ENCODE assay signal across 20 cellular contexts in genomic region chrX:105706041-105706440, GRCh38.
DNase-seq lines count a peak whose midpoint lies in the region; ATAC-seq, FAIRE-seq and TF ChIP-seq lines count a peak whose summit lies in the region.
"Had no signal": no experiment of that assay in that cellular context is flagged by ENCODE, and none has a peak within 500 bp of the region (broad histone marks: within the 10 kb centered on the region; RNA-seq: fewer than 3 reads in every experiment).

No MANE protein-coding gene starts in this region.

- no peaks in the 10 kb centered on the region for H3K79me2 ChIP-seq in HepG2 (ENCODE audit: insufficient read depth, low read length)

- no peak overlapping the region for H3K14ac ChIP-seq in mesenchymal stem cell (ENCODE audit: low read length in 2 of 2)

- WGBS in HepG2 (ENCODE audit: low lambda C conversion rate) = 11% methylated on average over 1 of the region's 1 CpG
- WGBS in right lobe of liver (ENCODE audit: insufficient coverage, low coverage, low lambda C conversion rate, missing lambda C conversion rate) = 79% methylated on average over 1 of the region's 1 CpG
- WGBS in mesenchymal stem cell = no CpG with 5 or more reads among the region's 1 CpG

- no peak overlapping the region for H3K23ac ChIP-seq in mesenchymal stem cell (ENCODE audit: low read length in 2 of 2)

- no peak overlapping the region for H3K18ac ChIP-seq in mesenchymal stem cell (ENCODE audit: low read depth in 1 of 2, low read length in 2 of 2)

- H3K27ac ChIP-seq in HepG2 (ENCODE audit: extremely low read length, insufficient read depth, low read length) (no peak overlapping the region), right lobe of liver (no peak overlapping the region), mesenchymal stem cell (ENCODE audit: low read length, poor library complexity, severe bottlenecking) (no peak overlapping the region)
- H3K27ac ChIP-seq: BLaER1, GM23248, KMS-11 had no signal

- H3K4me2 ChIP-seq in HepG2 (ENCODE audit: low read depth, low read length) = no peak overlapping the region
- no peak overlapping the region for H3K4me2 ChIP-seq in mesenchymal stem cell (ENCODE audit: low read length, poor library complexity, severe bottlenecking)
- H3K4me2 ChIP-seq: BLaER1, KMS-11 had no signal

- TF ChIP-seq EP300 in HepG2 (IDR thresholded peaks at IDR 0.05; ENCODE audit: low read depth in 2 of 2, low read length in 2 of 2) (no peak), HepG2 (CRISPR knock-in tag; IDR thresholded peaks at IDR 0.05; ENCODE audit: borderline replicate concordance) (no peak)

- in situ Hi-C loops in HepG2 (cut with HindIII; ENCODE audit: extremely low pct_ligation_motif_present, low pct_unique_long_range_greater_than_20kb) = no loop called here

- TF ChIP-seq RAD21 in HepG2 (CRISPR knock-in tag; IDR thresholded peaks at IDR 0.05) = no peak

- H3K36me3 ChIP-seq in HepG2 (replicated peaks in 1 of 2; ENCODE audit: control insufficient read depth in 1 of 2, insufficient read depth in 2 of 2, low read length in 2 of 2) (no peaks in the 10 kb centered on the region), right lobe of liver (no peaks in the 10 kb centered on the region), mesenchymal stem cell (ENCODE audit: control insufficient read depth in 1 of 2, insufficient read depth in 2 of 2, low read depth in 1 of 2, low read length in 2 of 2) (no peaks in the 10 kb centered on the region), H7 (replicated peaks; ENCODE audit: control insufficient read depth, insufficient read depth, low read length) (no peaks in the 10 kb centered on the region)
- H3K36me3 ChIP-seq: BLaER1, MG63 had no signal

- H3K79me1 ChIP-seq in mesenchymal stem cell (replicated peaks; ENCODE audit: low read length, poor library complexity, severe bottlenecking) = no peaks in the 10 kb centered on the region

- no peak overlapping the region for H4K8ac ChIP-seq in mesenchymal stem cell (ENCODE audit: low read length)

- ATAC-seq in HepG2 (no peak), right lobe of liver (no peak), GM21423 (IDR thresholded peaks at IDR 0.05; ENCODE audit: unreplicated experiment) (no peak)
- ATAC-seq: CD8-positive, alpha-beta T cell; GM12878 had no signal

- no peak overlapping the region for H2BK15ac ChIP-seq in mesenchymal stem cell (ENCODE audit: low read depth, poor library complexity, severe bottlenecking)

- POLR2A ChIA-PET in HepG2 (lab: Yijun Ruan, JAX) = no interaction called here

- no peak overlapping the region for H2AFZ ChIP-seq in HepG2 (ENCODE audit: low read length)
- no peak overlapping the region for H2AFZ ChIP-seq in mesenchymal stem cell (ENCODE audit: low read depth, low read length)
- H2AFZ ChIP-seq: GM23248 had no signal

- H3K9me3 ChIP-seq in HepG2 (ENCODE audit: low read length) (no peaks in the 10 kb centered on the region), right lobe of liver (no peaks in the 10 kb centered on the region), mesenchymal stem cell (ENCODE audit: control insufficient read depth, low read length) (no peaks in the 10 kb centered on the region)
- H3K9me3 ChIP-seq: BLaER1, MG63 had no signal

- no peak overlapping the region for H3K4ac ChIP-seq in mesenchymal stem cell (ENCODE audit: low read depth in 1 of 2, low read length in 2 of 2)

- no peaks in the 10 kb centered on the region for H4K20me1 ChIP-seq in HepG2 (ENCODE audit: insufficient read depth, low read length)
- H4K20me1 ChIP-seq: BLaER1 had no signal

- H3K27me3 ChIP-seq in HepG2 (ENCODE audit: control insufficient read depth in 1 of 2, insufficient read depth in 2 of 2, low read length in 2 of 2) (no peaks in the 10 kb centered on the region), right lobe of liver (no peaks in the 10 kb centered on the region), mesenchymal stem cell (ENCODE audit: control insufficient read depth in 1 of 2, insufficient read depth in 1 of 2, low read length in 2 of 2) (peaks cover 0 to under 1% of the 10 kb centered on the region in 2 experiments), H7 (ENCODE audit: control insufficient read depth, insufficient read depth, low read length) (no peaks in the 10 kb centered on the region)
- H3K27me3 ChIP-seq: MG63 had no signal

- DNase-seq in HepG2 (ENCODE audit: low spot score) = no peak
- DNase-seq in right lobe of liver = no peak
- peak; percentile 58 for DNase-seq in epithelial cell of esophagus (ENCODE audit: low read depth)
- DNase-seq in mesenchymal stem cell = peak; percentile 52
- no peak for DNase-seq in iPS-NIHi7 (ENCODE audit: extremely low spot score)
- DNase-seq in NCI-H1105 treated with DMSO at 0.1 percent for 48 hours (lab: John Stamatoyannopoulos, UW) = no peak
- DNase-seq in H7 = no peak
- DNase-seq: 8988T; CD8-positive, alpha-beta T cell; DMS79 treated with DMSO at 0.1 percent for 48 hours; GM23248; MG63; NCI-H1092; NCI-H1694; NCI-H524 had no signal

- no peak overlapping the region for H4K91ac ChIP-seq in mesenchymal stem cell (ENCODE audit: low read length)

- CTCF ChIA-PET in HepG2 (lab: Yijun Ruan, JAX; ENCODE audit: low intra/inter-chr PET ratio, low total read pairs) = no interaction called here

- no peak for FAIRE-seq in HepG2 (lab: Jason Lieb, UNC)
- FAIRE-seq: GM12878, GM18507 had no signal

- no peak overlapping the region for H3K4me3 ChIP-seq in HepG2 (replicated peaks in 1 of 3; ENCODE audit: insufficient read depth in 1 of 3, low read depth in 2 of 3, low read length in 3 of 3)
- H3K4me3 ChIP-seq in right lobe of liver = no peak overlapping the region
- no peak overlapping the region for H3K4me3 ChIP-seq in epithelial cell of esophagus (ENCODE audit: low read length)
- H3K4me3 ChIP-seq in mesenchymal stem cell (ENCODE audit: insufficient read depth in 1 of 2, low read depth in 1 of 2, low read length in 2 of 2) = no peak overlapping the region
- no peak overlapping the region for H3K4me3 ChIP-seq in H7 (ENCODE audit: insufficient read depth, low read depth, low read length)
- H3K4me3 ChIP-seq: BLaER1, GM12878, GM23248, MG63 had no signal

- TF ChIP-seq CTCF in HepG2 (CRISPR knock-in tag; IDR thresholded peaks at IDR 0.05) = no peak
- no peak for TF ChIP-seq CTCF in right lobe of liver (IDR thresholded peaks at IDR 0.05)
- no peak for TF ChIP-seq CTCF in epithelial cell of esophagus (IDR thresholded peaks at IDR 0.05; ENCODE audit: insufficient read depth, low read depth, low read length, missing control alignments)

- no peaks in the 10 kb centered on the region for H3K4me1 ChIP-seq in HepG2 (ENCODE audit: insufficient read depth, low read length)
- no peaks in the 10 kb centered on the region for H3K4me1 ChIP-seq in right lobe of liver
- H3K4me1 ChIP-seq in mesenchymal stem cell (ENCODE audit: control insufficient read depth, insufficient read depth, low read depth, low read length) = no peaks in the 10 kb centered on the region
- H3K4me1 ChIP-seq: BLaER1 had no signal

- H3K9ac ChIP-seq in HepG2 (ENCODE audit: insufficient read depth, low read depth, low read length) = no peak overlapping the region
- H3K9ac ChIP-seq in mesenchymal stem cell (ENCODE audit: low read length) = no peak overlapping the region
- H3K9ac ChIP-seq: BLaER1, GM23248, KMS-11 had no signal

- intact Hi-C loops in HepG2 (cut with micrococcal nuclease; ENCODE audit: unreplicated experiment) = no loop called here
- intact Hi-C loops in right lobe of liver (cut with DNase I) = no loop called here

- no peak overlapping the region for H2BK120ac ChIP-seq in mesenchymal stem cell (ENCODE audit: low read depth, low read length)

- H2BK5ac ChIP-seq in mesenchymal stem cell (ENCODE audit: low read depth, low read length, poor library complexity, severe bottlenecking) = no peak overlapping the region

- TF ChIP-seq POLR2A in HepG2 (IDR thresholded peaks at IDR 0.05; ENCODE audit: insufficient read depth in 1 of 2, low read depth in 2 of 2, low read length in 2 of 2) (no peak), right lobe of liver (IDR thresholded peaks at IDR 0.05) (no peak)

- no peak overlapping the region for H2BK12ac ChIP-seq in mesenchymal stem cell (ENCODE audit: low read length in 2 of 2)

- no TSS peak for BruUV-seq in HepG2 (replicated peaks; lab: Mats Ljungman, UMichigan)

- no peak overlapping the region for H2AK5ac ChIP-seq in mesenchymal stem cell (ENCODE audit: low read length, severe bottlenecking)

TF ChIP-seq in HepG2, 621 proteins besides CTCF, POLR2A, EP300 and RAD21:
- TF ChIP-seq DR1 (CRISPR knock-in tag; IDR thresholded peaks at IDR 0.05) (no peak), CEBPB (IDR thresholded peaks at IDR 0.05; ENCODE audit: borderline replicate concordance, low read depth, low read length) (0 out of 2 replicates have a peak, but pooled peaks have one; percentile 20), ZNF138 (CRISPR knock-in tag; IDR thresholded peaks at IDR 0.05; ENCODE audit: low read depth) (no peak), ZNF704 (CRISPR knock-in tag; IDR thresholded peaks at IDR 0.05; ENCODE audit: borderline replicate concordance) (no peak), HNRNPH1 (optimal IDR thresholded peaks at IDR 0.05; ENCODE audit: low read depth, low read length) (no peak), IRX3 (CRISPR knock-in tag; IDR thresholded peaks at IDR 0.05; ENCODE audit: borderline replicate concordance, low read depth) (no peak), MEF2D (CRISPR knock-in tag; IDR thresholded peaks at IDR 0.05) (no peak)
- TF ChIP-seq, protein P1, sequence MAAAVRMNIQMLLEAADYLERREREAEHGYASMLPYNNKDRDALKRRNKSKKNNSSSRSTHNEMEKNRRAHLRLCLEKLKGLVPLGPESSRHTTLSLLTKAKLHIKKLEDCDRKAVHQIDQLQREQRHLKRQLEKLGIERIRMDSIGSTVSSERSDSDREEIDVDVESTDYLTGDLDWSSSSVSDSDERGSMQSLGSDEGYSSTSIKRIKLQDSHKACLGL (CRISPR knock-in tag; IDR thresholded peaks at IDR 0.05) = no peak

Comparison
In these comparisons a context has a peak if more than half of its experiments do, and no peak if none do; other contexts are left out.
1. DNase-seq: peak in epithelial cell of esophagus (single experiment) and mesenchymal stem cell (single experiment); none in HepG2 (single experiment), right lobe of liver (0 of 3), iPS-NIHi7 (single experiment), NCI-H1105 treated with DMSO at 0.1 percent for 48 hours (single experiment) and H7 (single experiment).